In the genomic region with DNA sequence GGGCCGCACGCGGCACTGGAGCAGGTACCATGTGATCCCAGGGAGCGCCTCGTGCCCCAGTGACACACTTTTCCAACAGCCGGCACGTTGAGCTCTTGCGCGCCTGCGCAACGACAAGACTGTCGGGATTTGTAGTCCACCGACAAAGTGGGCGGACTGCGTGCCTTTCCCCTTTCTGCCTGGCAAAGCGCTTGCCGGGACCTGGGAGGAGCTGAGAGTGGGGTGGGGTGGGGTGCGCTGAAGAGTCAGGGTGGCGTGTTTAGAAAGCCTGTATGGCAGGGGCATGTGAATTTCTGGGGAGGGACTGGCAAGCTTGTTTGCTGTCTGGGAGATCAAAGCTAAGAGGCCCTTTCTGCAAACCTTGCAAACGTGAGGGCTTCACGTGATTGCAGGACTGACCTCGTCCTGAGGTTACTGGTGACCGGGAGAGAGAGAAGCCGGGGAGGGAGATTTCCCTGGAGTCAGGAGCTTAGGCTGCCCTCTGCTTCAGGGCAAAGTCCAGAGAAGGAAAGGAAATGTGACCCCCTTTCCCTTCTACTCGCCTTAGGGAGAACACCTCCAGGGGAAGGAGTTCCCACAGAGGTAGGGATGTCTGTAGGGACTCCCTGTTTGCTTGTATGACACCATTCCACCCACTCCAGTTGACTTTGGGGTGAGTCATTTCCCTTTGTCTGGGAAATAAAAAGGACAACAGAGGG, we compare ENCODE assay signal across 1 cellular context.
TF ChIP-seq lines count a peak whose summit lies in the region.

No MANE protein-coding gene starts in this region.

TF ChIP-seq in WTC11, 78 proteins besides CTCF, POLR2A, EP300 and RAD21 (continued from another document and continues in another):
- no peak for TF ChIP-seq ATF3 (CRISPR knock-in tag; conservative IDR thresholded peaks at IDR 0.05)
- TF ChIP-seq, protein P1, sequence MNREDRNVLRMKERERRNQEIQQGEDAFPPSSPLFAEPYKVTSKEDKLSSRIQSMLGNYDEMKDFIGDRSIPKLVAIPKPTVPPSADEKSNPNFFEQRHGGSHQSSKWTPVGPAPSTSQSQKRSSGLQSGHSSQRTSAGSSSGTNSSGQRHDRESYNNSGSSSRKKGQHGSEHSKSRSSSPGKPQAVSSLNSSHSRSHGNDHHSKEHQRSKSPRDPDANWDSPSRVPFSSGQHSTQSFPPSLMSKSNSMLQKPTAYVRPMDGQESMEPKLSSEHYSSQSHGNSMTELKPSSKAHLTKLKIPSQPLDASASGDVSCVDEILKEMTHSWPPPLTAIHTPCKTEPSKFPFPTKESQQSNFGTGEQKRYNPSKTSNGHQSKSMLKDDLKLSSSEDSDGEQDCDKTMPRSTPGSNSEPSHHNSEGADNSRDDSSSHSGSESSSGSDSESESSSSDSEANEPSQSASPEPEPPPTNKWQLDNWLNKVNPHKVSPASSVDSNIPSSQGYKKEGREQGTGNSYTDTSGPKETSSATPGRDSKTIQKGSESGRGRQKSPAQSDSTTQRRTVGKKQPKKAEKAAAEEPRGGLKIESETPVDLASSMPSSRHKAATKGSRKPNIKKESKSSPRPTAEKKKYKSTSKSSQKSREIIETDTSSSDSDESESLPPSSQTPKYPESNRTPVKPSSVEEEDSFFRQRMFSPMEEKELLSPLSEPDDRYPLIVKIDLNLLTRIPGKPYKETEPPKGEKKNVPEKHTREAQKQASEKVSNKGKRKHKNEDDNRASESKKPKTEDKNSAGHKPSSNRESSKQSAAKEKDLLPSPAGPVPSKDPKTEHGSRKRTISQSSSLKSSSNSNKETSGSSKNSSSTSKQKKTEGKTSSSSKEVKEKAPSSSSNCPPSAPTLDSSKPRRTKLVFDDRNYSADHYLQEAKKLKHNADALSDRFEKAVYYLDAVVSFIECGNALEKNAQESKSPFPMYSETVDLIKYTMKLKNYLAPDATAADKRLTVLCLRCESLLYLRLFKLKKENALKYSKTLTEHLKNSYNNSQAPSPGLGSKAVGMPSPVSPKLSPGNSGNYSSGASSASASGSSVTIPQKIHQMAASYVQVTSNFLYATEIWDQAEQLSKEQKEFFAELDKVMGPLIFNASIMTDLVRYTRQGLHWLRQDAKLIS (CRISPR knock-in tag; IDR thresholded peaks at IDR 0.05; ENCODE audit: borderline replicate concordance) = no peak
- TF ChIP-seq ZNF512 (CRISPR knock-in tag; IDR thresholded peaks at IDR 0.05; ENCODE audit: borderline replicate concordance) = no peak
- TF ChIP-seq SP1 (CRISPR knock-in tag; conservative IDR thresholded peaks at IDR 0.05) = peak; percentile 93
- TF ChIP-seq NFE2L1 (CRISPR knock-in tag; IDR thresholded peaks at IDR 0.05) = peak; percentile 98
- TF ChIP-seq NFYB (CRISPR knock-in tag; conservative IDR thresholded peaks at IDR 0.05; ENCODE audit: low read depth) = no peak; the same call in 1 of the 2 replicates
- TF ChIP-seq CDX4 (CRISPR knock-in tag; IDR thresholded peaks at IDR 0.05; ENCODE audit: borderline replicate concordance) = no peak
- peak; percentile 98 for TF ChIP-seq ZNF281 (CRISPR knock-in tag; IDR thresholded peaks at IDR 0.05)
- peak; percentile 99; the same call in 1 of the 2 replicates for TF ChIP-seq SMAD3 (CRISPR knock-in tag; IDR thresholded peaks at IDR 0.05; ENCODE audit: borderline replicate concordance)
- 0 out of 2 replicates have a peak, but pooled peaks have one; percentile 60 for TF ChIP-seq ATF1 (CRISPR knock-in tag; IDR thresholded peaks at IDR 0.05)
- peak; percentile 68; the same call in 1 of the 2 replicates for TF ChIP-seq ZNF263 (CRISPR knock-in tag; IDR thresholded peaks at IDR 0.05; ENCODE audit: low read depth)
- TF ChIP-seq NR2C2 (CRISPR knock-in tag; IDR thresholded peaks at IDR 0.05) = peak; percentile 71
- peak; percentile 97 for TF ChIP-seq TP53 (CRISPR knock-in tag; IDR thresholded peaks at IDR 0.05)
- no peak for TF ChIP-seq NFATC4 (CRISPR knock-in tag; IDR thresholded peaks at IDR 0.05)
- TF ChIP-seq, protein P2, sequence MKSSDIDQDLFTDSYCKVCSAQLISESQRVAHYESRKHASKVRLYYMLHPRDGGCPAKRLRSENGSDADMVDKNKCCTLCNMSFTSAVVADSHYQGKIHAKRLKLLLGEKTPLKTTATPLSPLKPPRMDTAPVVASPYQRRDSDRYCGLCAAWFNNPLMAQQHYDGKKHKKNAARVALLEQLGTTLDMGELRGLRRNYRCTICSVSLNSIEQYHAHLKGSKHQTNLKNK (CRISPR knock-in tag; IDR thresholded peaks at IDR 0.05) = no peak
- peak; percentile 98 for TF ChIP-seq CREB1 (CRISPR knock-in tag; IDR thresholded peaks at IDR 0.05)
- no peak for TF ChIP-seq ZNF416 (CRISPR knock-in tag; IDR thresholded peaks at IDR 0.05)
- peak; percentile 96; the same call in 1 of the 2 replicates for TF ChIP-seq ESRRA (CRISPR knock-in tag; IDR thresholded peaks at IDR 0.05; ENCODE audit: borderline replicate concordance)
- 0 out of 2 replicates have a peak, but pooled peaks have one; percentile 88 for TF ChIP-seq PREB (CRISPR knock-in tag; IDR thresholded peaks at IDR 0.05; ENCODE audit: borderline replicate concordance)
- no peak for TF ChIP-seq SOX15 (CRISPR knock-in tag; IDR thresholded peaks at IDR 0.05)
- TF ChIP-seq SMAD4 (CRISPR knock-in tag; IDR thresholded peaks at IDR 0.05) = no peak
- TF ChIP-seq, protein P3, sequence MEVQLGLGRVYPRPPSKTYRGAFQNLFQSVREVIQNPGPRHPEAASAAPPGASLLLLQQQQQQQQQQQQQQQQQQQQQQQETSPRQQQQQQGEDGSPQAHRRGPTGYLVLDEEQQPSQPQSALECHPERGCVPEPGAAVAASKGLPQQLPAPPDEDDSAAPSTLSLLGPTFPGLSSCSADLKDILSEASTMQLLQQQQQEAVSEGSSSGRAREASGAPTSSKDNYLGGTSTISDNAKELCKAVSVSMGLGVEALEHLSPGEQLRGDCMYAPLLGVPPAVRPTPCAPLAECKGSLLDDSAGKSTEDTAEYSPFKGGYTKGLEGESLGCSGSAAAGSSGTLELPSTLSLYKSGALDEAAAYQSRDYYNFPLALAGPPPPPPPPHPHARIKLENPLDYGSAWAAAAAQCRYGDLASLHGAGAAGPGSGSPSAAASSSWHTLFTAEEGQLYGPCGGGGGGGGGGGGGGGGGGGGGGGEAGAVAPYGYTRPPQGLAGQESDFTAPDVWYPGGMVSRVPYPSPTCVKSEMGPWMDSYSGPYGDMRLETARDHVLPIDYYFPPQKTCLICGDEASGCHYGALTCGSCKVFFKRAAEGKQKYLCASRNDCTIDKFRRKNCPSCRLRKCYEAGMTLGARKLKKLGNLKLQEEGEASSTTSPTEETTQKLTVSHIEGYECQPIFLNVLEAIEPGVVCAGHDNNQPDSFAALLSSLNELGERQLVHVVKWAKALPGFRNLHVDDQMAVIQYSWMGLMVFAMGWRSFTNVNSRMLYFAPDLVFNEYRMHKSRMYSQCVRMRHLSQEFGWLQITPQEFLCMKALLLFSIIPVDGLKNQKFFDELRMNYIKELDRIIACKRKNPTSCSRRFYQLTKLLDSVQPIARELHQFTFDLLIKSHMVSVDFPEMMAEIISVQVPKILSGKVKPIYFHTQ (CRISPR knock-in tag; IDR thresholded peaks at IDR 0.05) = no peak
- TF ChIP-seq NR3C1 (CRISPR knock-in tag; conservative IDR thresholded peaks at IDR 0.05; ENCODE audit: low read depth) = no peak; the same call in 1 of the 2 replicates
- TF ChIP-seq ATF2 (CRISPR knock-in tag; IDR thresholded peaks at IDR 0.05; ENCODE audit: borderline replicate concordance, low read depth) = 0 out of 2 replicates have a peak, but pooled peaks have one; percentile 73
- no peak for TF ChIP-seq MXD4 (CRISPR knock-in tag; IDR thresholded peaks at IDR 0.05; ENCODE audit: borderline replicate concordance)
- peak; percentile 100 for TF ChIP-seq ETV6 (CRISPR knock-in tag; IDR thresholded peaks at IDR 0.05)
- TF ChIP-seq ZNF671 (CRISPR knock-in tag; IDR thresholded peaks at IDR 0.05) = no peak
- TF ChIP-seq USF1 (CRISPR knock-in tag; IDR thresholded peaks at IDR 0.05) = peak; percentile 96
- 0 out of 2 replicates have a peak, but pooled peaks have one; percentile 71 for TF ChIP-seq ATF6 (CRISPR knock-in tag; IDR thresholded peaks at IDR 0.05)
- TF ChIP-seq GABPB1 (CRISPR knock-in tag; IDR thresholded peaks at IDR 0.05) = peak; percentile 87
- TF ChIP-seq NR1H2 (CRISPR knock-in tag; IDR thresholded peaks at IDR 0.05) = peak; percentile 46; the same call in 1 of the 2 replicates
- TF ChIP-seq JUN (CRISPR knock-in tag; IDR thresholded peaks at IDR 0.05) = no peak; the same call in 1 of the 2 replicates
- TF ChIP-seq ZNF423 (CRISPR knock-in tag; IDR thresholded peaks at IDR 0.05) = no peak
